Comparison of ENCODE assay signal across 7 cellular contexts in the genomic region with DNA sequence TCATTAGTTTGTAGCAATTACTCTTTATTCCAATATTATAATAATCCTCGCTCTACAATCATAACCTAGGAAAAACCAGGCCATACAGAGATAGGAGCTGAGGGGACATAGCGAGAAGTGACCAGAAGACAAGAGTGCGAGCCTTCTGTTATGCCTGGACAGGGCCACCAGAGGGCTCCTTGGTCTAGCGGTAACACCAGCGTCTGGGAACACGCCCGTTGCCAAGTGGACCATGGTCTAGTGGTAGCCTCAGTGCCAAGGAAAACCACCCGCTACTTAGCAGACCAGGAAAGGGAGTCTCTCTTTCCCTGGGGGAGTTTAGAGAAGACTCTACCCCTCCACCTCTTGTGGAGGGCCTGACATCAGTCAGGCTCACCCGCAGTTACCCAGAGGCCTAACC. TPM values are rescaled to one million over a fixed set of nuclear protein-coding genes. Genes with fewer than 3 reads are reported as not detected.
A peak's percentile ranks its signal among the peaks of the same experiment; 100 is the strongest.
DNase-seq lines count a peak whose midpoint lies in the region; ATAC-seq and TF ChIP-seq lines count a peak whose summit lies in the region.
"Not testable (repeated sequence)": the region's sequence is repeated elsewhere in the genome, so short reads cannot be mapped to it uniquely, and the experiment has no call there.

No MANE protein-coding gene starts in this region.

- not testable (repeated sequence) for H3K4me3 Mint-ChIP-seq in activated CD8-positive, alpha-beta T cell treated with anti-CD3 and anti-CD28 coated beads for 36 hours; endothelial cell (ENCODE audit: unreplicated experiment)

- not testable (repeated sequence) for H3K36me3 Mint-ChIP-seq in activated CD8-positive, alpha-beta T cell treated with anti-CD3 and anti-CD28 coated beads for 36 hours (ENCODE audit: low read depth)
- peaks cover 14% of the 10 kb centered on the region for H3K36me3 Mint-ChIP-seq in endothelial cell (ENCODE audit: low read depth, unreplicated experiment)

- H4K20me1 ChIP-seq in OCI-LY3 (ENCODE audit: insufficient read depth, low read length), result not testable (repeated sequence)

- H3K27ac ChIP-seq in OCI-LY3 (ENCODE audit: low read length), result not testable (repeated sequence)

- not testable (repeated sequence) for H3K79me2 ChIP-seq in OCI-LY3 (ENCODE audit: low read length)

- not testable (repeated sequence) for H3K9me3 Mint-ChIP-seq in activated CD8-positive, alpha-beta T cell treated with anti-CD3 and anti-CD28 coated beads for 36 hours; endothelial cell (ENCODE audit: unreplicated experiment)

- not testable (repeated sequence) for H3K4me1 ChIP-seq in OCI-LY3 (ENCODE audit: low read length)

- not testable (repeated sequence) for H3K4me1 Mint-ChIP-seq in activated CD8-positive, alpha-beta T cell treated with anti-CD3 and anti-CD28 coated beads for 36 hours (ENCODE audit: low read depth); endothelial cell (ENCODE audit: unreplicated experiment)

- not testable (repeated sequence) for H3K4me2 ChIP-seq in OCI-LY3 (ENCODE audit: low read length)

- TF ChIP-seq CTCF in OCI-LY3 (IDR thresholded peaks at IDR 0.05; ENCODE audit: low read depth, low read length) (peak; percentile 42), endothelial cell (IDR thresholded peaks at IDR 0.05; ENCODE audit: unreplicated experiment) (peak; percentile 36)
- TF ChIP-seq CTCF in activated CD8-positive, alpha-beta T cell treated with anti-CD3 and anti-CD28 coated beads for 36 hours (IDR thresholded peaks at IDR 0.05), result peak; percentile 62

- peaks cover 44% of the 10 kb centered on the region for H3K27me3 Mint-ChIP-seq in activated CD8-positive, alpha-beta T cell treated with anti-CD3 and anti-CD28 coated beads for 36 hours
- peaks cover 16% of the 10 kb centered on the region for H3K27me3 Mint-ChIP-seq in endothelial cell (ENCODE audit: unreplicated experiment)

- not testable (repeated sequence) for H3K9ac ChIP-seq in OCI-LY3 (ENCODE audit: low read length)

- H3K9me3 ChIP-seq in OCI-LY3 (ENCODE audit: insufficient read depth, low read length), result not testable (repeated sequence)

- H3K36me3 ChIP-seq in OCI-LY3 (replicated peaks; ENCODE audit: low read depth, low read length), result not testable (repeated sequence)

- ATAC-seq in activated CD8-positive, alpha-beta T cell treated with anti-CD3 and anti-CD28 coated beads for 36 hours, result not testable (repeated sequence)

- POLR2A ChIA-PET in activated CD8-positive, alpha-beta T cell treated with anti-CD3 and anti-CD28 coated beads for 36 hours (lab: Charles Lee), result not testable (repeated sequence)

- not testable (repeated sequence) for H3K27me3 ChIP-seq in OCI-LY3 (ENCODE audit: low read depth, low read length)

- peak; percentile 67 for DNase-seq in ELR (ENCODE audit: low read depth)
- peak; percentile 64 for DNase-seq in M059J (ENCODE audit: low read depth)
- DNase-seq in activated CD8-positive, alpha-beta T cell treated with anti-CD3 and anti-CD28 coated beads for 36 hours, result peak; percentile 33
- DNase-seq in endothelial cell (ENCODE audit: low spot score), result peak; percentile 58
- DNase-seq in islet precursor cell, result peak; percentile 69
- DNase-seq in pons (ENCODE audit: low spot score), result peak; percentile 39

- H3K27ac Mint-ChIP-seq in activated CD8-positive, alpha-beta T cell treated with anti-CD3 and anti-CD28 coated beads for 36 hours; endothelial cell (ENCODE audit: unreplicated experiment): not testable (repeated sequence)

- CTCF ChIA-PET in activated CD8-positive, alpha-beta T cell treated with anti-CD3 and anti-CD28 coated beads for 36 hours (lab: Charles Lee), result interaction anchor here (1.0 to 2.4 kb wide), 5 partner anchors 12 to 150 kb away, joined by 3 to 8 read pairs (median 4); a partner anchor contains a TSS

- intact Hi-C loops in activated CD8-positive, alpha-beta T cell treated with anti-CD3 and anti-CD28 coated beads for 36 hours (cut with micrococcal nuclease), result not testable (repeated sequence)

- H2AFZ ChIP-seq in OCI-LY3 (ENCODE audit: low read depth, low read length), result peak overlapping the region; percentile 69; the same call in 1 of the 2 replicates

- H3K4me3 ChIP-seq in OCI-LY3 (ENCODE audit: low read length), result not testable (repeated sequence)

RNA-seq across cellular contexts. Expression of a gene that starts 2.4 kb away (rescaled TPM):
- total RNA-seq in M059J (2014; rRNA removed; shearing (Covaris generic)), result not detected in 2 replicates
- total RNA-seq in activated CD8-positive, alpha-beta T cell treated with anti-CD3 and anti-CD28 coated beads for 36 hours, result not detected
- total RNA-seq in endothelial cell (ENCODE audit: unreplicated experiment), result not detected

RNA-seq across cellular contexts. Expression of a gene that starts 10.3 kb away (rescaled TPM):
- total RNA-seq in M059J (2014; rRNA removed; shearing (Covaris generic)), result 0.67 TPM in 1 of 2 replicates, not detected in the other
- total RNA-seq in activated CD8-positive, alpha-beta T cell treated with anti-CD3 and anti-CD28 coated beads for 36 hours, result not detected
- total RNA-seq in endothelial cell (ENCODE audit: unreplicated experiment), result not detected

RNA-seq across cellular contexts. Expression of a gene that starts 10.4 kb away (rescaled TPM):
- 175 and 191 TPM in 2 replicates for total RNA-seq in M059J (2014; rRNA removed; shearing (Covaris generic))
- total RNA-seq in activated CD8-positive, alpha-beta T cell treated with anti-CD3 and anti-CD28 coated beads for 36 hours, result 100 to 1,000 TPM; 187 to 188 TPM
- total RNA-seq in endothelial cell (ENCODE audit: unreplicated experiment), result 203 TPM

RNA-seq across cellular contexts. Expression of a gene that starts 17.3 kb away (rescaled TPM):
- total RNA-seq in M059J (2014; rRNA removed; shearing (Covaris generic)), result 2.7 and 5.3 TPM in 2 replicates
- not detected for total RNA-seq in activated CD8-positive, alpha-beta T cell treated with anti-CD3 and anti-CD28 coated beads for 36 hours
- total RNA-seq in endothelial cell (ENCODE audit: unreplicated experiment), result not detected

RNA-seq across cellular contexts. Expression of a gene that starts 26.0 kb away (rescaled TPM):
- 15.7 and 21.3 TPM in 2 replicates for total RNA-seq in M059J (2014; rRNA removed; shearing (Covaris generic))
- not detected for total RNA-seq in activated CD8-positive, alpha-beta T cell treated with anti-CD3 and anti-CD28 coated beads for 36 hours
- not detected for total RNA-seq in endothelial cell (ENCODE audit: unreplicated experiment)
